Comparison of ENCODE assay signal across 27 cellular contexts in genomic region chr11:115446214-115446613, GRCh38. TPM values are rescaled to one million over a fixed set of nuclear protein-coding genes. Genes with fewer than 3 reads are reported as not detected.
"Had no signal": no experiment of that assay in that cellular context is flagged by ENCODE, and none has a peak within 500 bp of the region (broad histone marks: within the 10 kb centered on the region; RNA-seq: fewer than 3 reads in every experiment).

No MANE protein-coding gene starts in this region.

- H3K27ac ChIP-seq: heart right ventricle, hepatocyte, left lung, lower lobe of right lung, neural progenitor cell, neutrophil, parathyroid adenoma, psoas muscle, skin epidermis, stomach, testis, thyroid gland, transverse colon, upper lobe of left lung, vagina had no signal

- H3K4me3 ChIP-seq: heart right ventricle, hepatocyte, left lung, lower lobe of right lung, neural progenitor cell, psoas muscle, skin epidermis, stomach, testis, thyroid gland, transverse colon, upper lobe of left lung, vagina had no signal

- H3K27me3 ChIP-seq: heart right ventricle, hepatocyte, left lung, neural progenitor cell, neutrophil, stomach, testis, thyroid gland, transverse colon, upper lobe of left lung, vagina had no signal

- ATAC-seq: left lung; lower lobe of right lung; naive thymus-derived CD8-positive, alpha-beta T cell; sciatic nerve; stimulated activated naive B cell treated with anti-CD40 and anti-IgM and Interleukin-4, amounts not matched to agents 10 μg/mL and 1 μg/mL and 100 μg/mL, for 72 hours; stimulated activated naive CD8-positive, alpha-beta T cell treated with anti-CD3 and anti-CD28 coated beads, Interleukin-15, Interleukin-2, amounts not matched to agents 100 U/mL and 50 U/mL, for 24 hours had no signal

- H3K36me3 ChIP-seq: heart right ventricle, left lung, lower lobe of right lung, neural progenitor cell, neutrophil, stomach, thyroid gland, transverse colon, upper lobe of left lung, vagina had no signal

- DNase-seq: islet precursor cell; left lung; lower lobe of right lung; mammary epithelial cell; mesenchymal stem cell; naive thymus-derived CD8-positive, alpha-beta T cell; occipital lobe; psoas muscle; stimulated activated CD4-positive, alpha-beta T cell treated with anti-CD3 and anti-CD28 coated beads, Interleukin-12 subunit alpha, Interleukin-12 subunit beta, amount 100 ng/mL, for 4 hours; stimulated activated CD4-positive, alpha-beta T cell treated with anti-CD3 and anti-CD28 coated beads, Interleukin-15, amount 100 ng/mL, for 24 hours; stimulated activated CD4-positive, alpha-beta T cell treated with anti-CD3 and anti-CD28 coated beads, Interleukin-2, amount 100 ng/mL, for 24 hours; stimulated activated CD4-positive, alpha-beta T cell treated with anti-CD3 and anti-CD28 coated beads, Interleukin-4, amount 100 ng/mL, for 1 hour; stimulated activated naive B cell treated with anti-CD40 and anti-IgM and Interleukin-4, amounts not matched to agents 10 μg/mL and 1 μg/mL and 100 μg/mL, for 72 hours; stimulated activated naive CD8-positive, alpha-beta T cell treated with anti-CD3 and anti-CD28 coated beads, Interleukin-15, Interleukin-2, amounts not matched to agents 100 U/mL and 50 U/mL, for 24 hours; stomach; testis; thyroid gland; transverse colon had no signal

- H3K4me1 ChIP-seq: left lung, lower lobe of right lung, neural progenitor cell, parathyroid adenoma, psoas muscle, stomach, testis, transverse colon, upper lobe of left lung, vagina had no signal

- H3K9me3 ChIP-seq: neutrophil, testis, thyroid gland had no signal

RNA-seq across cellular contexts. Expression of gene CADM1, which starts 58.0 kb away (rescaled TPM):
- total RNA-seq: naive thymus-derived CD8-positive, alpha-beta T cell had no signal
